11 cellular contexts compared by ENCODE assay signal in genomic region chr1:201493757-201494617, GRCh38. TPM values are rescaled to one million over a fixed set of nuclear protein-coding genes. Genes with fewer than 3 reads are reported as not detected.
DNase-seq lines count a peak whose midpoint lies in the region; TF ChIP-seq lines count a peak whose summit lies in the region.
"Had no signal": no experiment of that assay in that cellular context is flagged by ENCODE, and none has a peak within 500 bp of the region (broad histone marks: within the 10 kb centered on the region; RNA-seq: fewer than 3 reads in every experiment).

No MANE protein-coding gene starts in this region.

- BruUV-seq in mammary epithelial cell (replicated peaks; lab: Mats Ljungman, UMichigan), result no TSS peak

- peak overlapping the region; percentile 13 for H3K27ac ChIP-seq in mammary epithelial cell (ENCODE audit: insufficient read depth, low read depth, low read length)
- no peak overlapping the region for H3K27ac ChIP-seq in iPS-20b (ENCODE audit: low read length)
- H3K27ac ChIP-seq: C4-2B had no signal

- H3K4me1 ChIP-seq in mammary epithelial cell (ENCODE audit: insufficient read depth, low read length), result peaks cover 80% of the 10 kb centered on the region
- no peaks in the 10 kb centered on the region for H3K4me1 ChIP-seq in iPS-20b (ENCODE audit: insufficient read depth, low read length)

- CTCF ChIA-PET in mammary epithelial cell (lab: Charles Lee; ENCODE audit: low non-redundant PET), result no interaction called here
- CTCF ChIA-PET in GM10248 (lab: Yijun Ruan, JAX), result interaction anchor here (1.1 to 29.4 kb wide), 4 partner anchors 13 to 59 kb away, joined by 4 to 685 read pairs (median 254); partner anchors contain the start of gene CSRP1

- no peak overlapping the region for H2AFZ ChIP-seq in mammary epithelial cell (ENCODE audit: low read depth, low read length)

- H3K9me3 ChIP-seq in mammary epithelial cell (replicated peaks; ENCODE audit: insufficient read depth, low read length), result no peaks in the 10 kb centered on the region
- H3K9me3 ChIP-seq in iPS-20b (ENCODE audit: insufficient read depth, low read depth, low read length), result no peaks in the 10 kb centered on the region

- POLR2A ChIA-PET in GM10248 (lab: Yijun Ruan, JAX), result no interaction called here

- H3K27me3 ChIP-seq in mammary epithelial cell (ENCODE audit: insufficient read depth, low read length), result no peaks in the 10 kb centered on the region
- no peaks in the 10 kb centered on the region for H3K27me3 ChIP-seq in iPS-20b (ENCODE audit: insufficient read depth, low read length)

- 11% methylated on average over 14 of the region's 15 CpGs for WGBS in mammary epithelial cell (ENCODE audit: low coverage, missing lambda C conversion rate)

- dilution Hi-C loops in mammary epithelial cell (cut with HindIII; ENCODE audit: low sequenced_read_pairs), result no loop called here

- no peak for TF ChIP-seq CTCF in mammary epithelial cell (conservative IDR thresholded peaks at IDR 0.05 in 1 of 2, IDR thresholded peaks at IDR 0.05 in 1 of 2; ENCODE audit: extremely low read depth in 1 of 2, insufficient read depth in 1 of 2, low read depth in 1 of 2, low read length in 2 of 2)
- no peak for TF ChIP-seq CTCF in retinal pigment epithelial cell (conservative IDR thresholded peaks at IDR 0.05; ENCODE audit: low read depth, low read length)
- no peak for TF ChIP-seq CTCF in GM10248 (IDR thresholded peaks at IDR 0.05; ENCODE audit: control extremely low read depth, extremely low read depth, low read depth, missing control alignments)

- H3K79me2 ChIP-seq in mammary epithelial cell (ENCODE audit: insufficient read depth, low read length), result peaks cover 77% of the 10 kb centered on the region

- peaks cover 9% of the 10 kb centered on the region for H3K36me3 ChIP-seq in mammary epithelial cell (ENCODE audit: insufficient read depth, low read length)
- H3K36me3 ChIP-seq in iPS-20b (ENCODE audit: insufficient read depth, low read depth, low read length), result no peaks in the 10 kb centered on the region

- no peak overlapping the region for H3K4me3 ChIP-seq in mammary epithelial cell (replicated peaks in 1 of 3; ENCODE audit: insufficient read depth in 1 of 3, low read depth in 2 of 3, low read length in 3 of 3)
- no peak overlapping the region for H3K4me3 ChIP-seq in iPS-20b (ENCODE audit: low read length)
- H3K4me3 ChIP-seq in retinal pigment epithelial cell (ENCODE audit: low read length), result no peak overlapping the region

- no peak overlapping the region for H3K9ac ChIP-seq in mammary epithelial cell (ENCODE audit: insufficient read depth, low read length)
- 0 out of 2 replicates have a peak overlapping the region, but pooled peaks have one; percentile 12 for H3K9ac ChIP-seq in iPS-20b (ENCODE audit: low read depth, low read length)

- in situ Hi-C loops in mammary epithelial cell (cut with MboI; ENCODE audit: low sequenced_read_pairs in 2 of 2), result no loop called here

- DNase-seq in ELF-1 (ENCODE audit: low read depth, low spot score) (peak; percentile 76), mammary epithelial cell (no peak), retinal pigment epithelial cell (ENCODE audit: low read depth) (peak; percentile 60), AG20443 (ENCODE audit: low spot score) (no peak), HuH-7 (ENCODE audit: low spot score) (no peak), GM10248 (ENCODE audit: extremely low spot score) (no peak), SIG-M5 treated with dmso at 0.1 percent for 504 hours (lab: John Stamatoyannopoulos, UW; ENCODE audit: unreplicated experiment) (no peak)
- DNase-seq: NCI-H526 treated with DMSO at 0.1 percent for 48 hours, T-helper 9 cell had no signal

- no peaks in the 10 kb centered on the region for H4K20me1 ChIP-seq in mammary epithelial cell (ENCODE audit: insufficient read depth, low read length)

- H3K4me2 ChIP-seq in mammary epithelial cell (ENCODE audit: insufficient read depth, low read depth, low read length), result peak overlapping the region; percentile 39

- intact Hi-C loops in mammary epithelial cell (cut with micrococcal nuclease), result no loop called here

RNA-seq across cellular contexts. Expression of gene CSRP1, which starts 12.9 kb away (rescaled TPM):
- total RNA-seq in mammary epithelial cell, result 100 to 1,000 TPM; 145 to 609 TPM
- 231 TPM for polyA plus RNA-seq in mammary epithelial cell
- 209 TPM for polyA minus RNA-seq in mammary epithelial cell

RNA-seq across cellular contexts. Expression of gene PHLDA3, which starts 25.0 kb away (rescaled TPM):
- 100 to 1,000 TPM; 132 to 205 TPM for total RNA-seq in mammary epithelial cell
- 96.4 TPM for polyA plus RNA-seq in mammary epithelial cell
- polyA minus RNA-seq in mammary epithelial cell, result 27.0 TPM

RNA-seq across cellular contexts. Expression of gene NAV1, which starts 44.9 kb away (rescaled TPM):
- total RNA-seq in mammary epithelial cell, result 10 to 100 TPM; 24.3 to 94.2 TPM
- polyA plus RNA-seq in mammary epithelial cell, result 48.9 TPM
- polyA minus RNA-seq in mammary epithelial cell, result 177 TPM

Comparison
In these comparisons a context has a peak if more than half of its experiments do, and no peak if none do; other contexts are left out.
1. DNase-seq: peak in ELF-1 (single experiment) and retinal pigment epithelial cell (single experiment); none in mammary epithelial cell (single experiment), AG20443 (single experiment), HuH-7 (single experiment), GM10248 (single experiment) and SIG-M5 treated with dmso at 0.1 percent for 504 hours (single experiment).